In genomic region chr5:72459913-72460312, GRCh38 we compare ENCODE assay signal across 23 cellular contexts. TPM values are rescaled to one million over a fixed set of nuclear protein-coding genes. Genes with fewer than 3 reads are reported as not detected.
"Had no signal": no experiment of that assay in that cellular context is flagged by ENCODE, and none has a peak within 500 bp of the region (broad histone marks: within the 10 kb centered on the region; RNA-seq: fewer than 3 reads in every experiment).

No MANE protein-coding gene starts in this region.

- H3K36me3 ChIP-seq: SJCRH30 had no signal

- FAIRE-seq: HepG2 had no signal

- H3K27ac ChIP-seq: KMS-11, SJCRH30 had no signal

- H3K9ac ChIP-seq: KMS-11 had no signal

- H3K9me3 ChIP-seq: SJCRH30 had no signal

- H3K4me3 ChIP-seq: SJCRH30 had no signal

- H3K27me3 ChIP-seq: SJCRH30 had no signal

- H3K4me2 ChIP-seq: KMS-11 had no signal

- ATAC-seq: HepG2, Panc1, PC-3, SK-N-SH treated with all-trans-retinoic acid at 6 μM for 48 hours had no signal

- DNase-seq: IMR-90; Kasumi-1; MM.1S; NCI-H1092 treated with DMSO at 0.1 percent for 48 hours; NCI-H1436; NCI-H187; NCI-H2081 treated with DMSO at 0.1 percent for 48 hours; NCI-H2171; NCI-H446; NCI-H510A; NCI-H524 treated with DMSO at 0.1 percent for 48 hours; NCI-H69; NCI-H774; NK-92 treated with Interleukin-12 subunit alpha and Interleukin-12 subunit beta, amount 100 ng/mL, for 24 hours; PC-3; SHP77 treated with DMSO at 0.1 percent for 48 hours; SJCRH30 had no signal

RNA-seq across cellular contexts. Expression of gene ZNF366, which starts 47.3 kb away (rescaled TPM):
- total RNA-seq: HepG2, HT-29, IMR-90, OCI-LY7, PC-3 had no signal
- polyA plus RNA-seq: HepG2, IMR-90 had no signal
